21 cellular contexts compared by ENCODE assay signal in genomic region chr15:66039117-66039860, GRCh38.
DNase-seq lines count a peak whose midpoint lies in the region; FAIRE-seq and TF ChIP-seq lines count a peak whose summit lies in the region.
"Had no signal": no experiment of that assay in that cellular context is flagged by ENCODE, and none has a peak within 500 bp of the region (broad histone marks: within the 10 kb centered on the region; RNA-seq: fewer than 3 reads in every experiment).

No MANE protein-coding gene starts in this region.

- H3K4me1 ChIP-seq in endodermal cell (ENCODE audit: control insufficient read depth, insufficient read depth, low read length) (no peaks in the 10 kb centered on the region), trophoblast cell (ENCODE audit: control insufficient read depth in 1 of 2, insufficient read depth in 2 of 2, low read length in 2 of 2) (peaks cover 9 to 12% of the 10 kb centered on the region in 2 experiments), kidney (ENCODE audit: control insufficient read depth in 1 of 2, insufficient read depth in 1 of 2, low read depth in 1 of 2, low read length in 2 of 2) (no peaks in the 10 kb centered on the region)
- H3K4me1 ChIP-seq: colonic mucosa had no signal

- H3K14ac ChIP-seq in trophoblast cell (ENCODE audit: low read length): no peak overlapping the region

- no peak overlapping the region for H3K9ac ChIP-seq in endodermal cell (ENCODE audit: extremely low read depth, low read length, poor library complexity, severe bottlenecking)
- no peak overlapping the region for H3K9ac ChIP-seq in trophoblast cell (ENCODE audit: low read length)
- no peak overlapping the region for H3K9ac ChIP-seq in kidney (ENCODE audit: low read length in 2 of 2)

- H3K27ac ChIP-seq in endodermal cell (ENCODE audit: low read depth, low read length) (no peak overlapping the region), trophoblast cell (ENCODE audit: low read depth, low read length) (no peak overlapping the region), brain microvascular endothelial cell (no peak overlapping the region), kidney (ENCODE audit: low read depth in 2 of 2, low read length in 2 of 2) (no peak overlapping the region)
- H3K27ac ChIP-seq: colonic mucosa, hepatocyte had no signal

- H3K18ac ChIP-seq in trophoblast cell (ENCODE audit: low read length): no peak overlapping the region

- H3K79me1 ChIP-seq in trophoblast cell (ENCODE audit: low read length): no peaks in the 10 kb centered on the region

- TF ChIP-seq CTCF in endodermal cell (conservative IDR thresholded peaks at IDR 0.05): no peak
- TF ChIP-seq CTCF in brain microvascular endothelial cell (IDR thresholded peaks at IDR 0.05; ENCODE audit: low read depth, low read length, missing control alignments): no peak
- TF ChIP-seq CTCF in kidney (IDR thresholded peaks at IDR 0.05; ENCODE audit: borderline replicate concordance, extremely low read depth, insufficient read depth): no peak

- no peaks in the 10 kb centered on the region for H3K36me3 Mint-ChIP-seq in endodermal cell (ENCODE audit: low read depth)
- H3K36me3 Mint-ChIP-seq: activated naive CD8-positive, alpha-beta T cell treated with anti-CD3 and anti-CD28 coated beads, Interleukin-2, amount 10 ng/mL, durations not matched to agents 7 days and 5 days; brain had no signal

- no peak overlapping the region for H2AK5ac ChIP-seq in trophoblast cell (ENCODE audit: low read length)

- peak overlapping the region; percentile 35 for H3K27ac Mint-ChIP-seq in endodermal cell
- H3K27ac Mint-ChIP-seq: activated naive CD8-positive, alpha-beta T cell treated with anti-CD3 and anti-CD28 coated beads, Interleukin-2, amount 10 ng/mL, durations not matched to agents 7 days and 5 days had no signal

- DNase-seq in NCI-H2107 treated with DMSO at 0.1 percent for 48 hours (lab: John Stamatoyannopoulos, UW; ENCODE audit: unreplicated experiment) (peak; percentile 4), NCI-H2107 (lab: John Stamatoyannopoulos, UW) (no peak), HPDE6-E6E7 (ENCODE audit: extremely low spot score) (peak; percentile 16), endodermal cell (peak; percentile 81), trophoblast cell (peak; percentile 62 to 65), ecto neural progenitor cell (ENCODE audit: low spot score) (no peak), brain microvascular endothelial cell (no peak), kidney (no peak)
- DNase-seq: 8988T; activated CD4-positive, CD25-positive, alpha-beta regulatory T cell; activated CD8-positive, alpha-beta memory T cell treated with anti-CD3 and anti-CD28 coated beads for 24 hours; activated naive CD8-positive, alpha-beta T cell treated with anti-CD3 and anti-CD28 coated beads, Interleukin-2, amount 10 ng/mL, durations not matched to agents 7 days and 5 days; C1 segment of cervical spinal cord; colonic mucosa; NCI-H526 treated with DMSO at 0.1 percent for 48 hours; stimulated activated CD4-positive, alpha-beta T cell treated with anti-CD3 and anti-CD28 coated beads, Interleukin-4, amount 100 ng/mL, for 24 hours had no signal

- H3K4me3 ChIP-seq in endodermal cell (ENCODE audit: low read length) (no peak overlapping the region), trophoblast cell (ENCODE audit: low read depth, low read length) (no peak overlapping the region), brain microvascular endothelial cell (ENCODE audit: low read depth, low read length) (no peak overlapping the region), kidney (ENCODE audit: low read length in 2 of 2) (no peak overlapping the region)
- H3K4me3 ChIP-seq: colonic mucosa, hepatocyte had no signal

- no peaks in the 10 kb centered on the region for H3K27me3 Mint-ChIP-seq in endodermal cell (ENCODE audit: insufficient read depth)

- H3K27me3 ChIP-seq in endodermal cell (ENCODE audit: control insufficient read depth, insufficient read depth, low read length, poor library complexity, severe bottlenecking): no peaks in the 10 kb centered on the region
- H3K27me3 ChIP-seq in trophoblast cell (ENCODE audit: insufficient read depth, low read length): no peaks in the 10 kb centered on the region
- H3K27me3 ChIP-seq in brain microvascular endothelial cell (replicated peaks): peaks cover 36% of the 10 kb centered on the region
- H3K27me3 ChIP-seq: colonic mucosa had no signal

- no peak overlapping the region for H4K8ac ChIP-seq in trophoblast cell (ENCODE audit: low read depth, low read length)

- H2AFZ ChIP-seq in trophoblast cell (ENCODE audit: insufficient read depth, low read length, poor library complexity): no peak overlapping the region
- H2AFZ ChIP-seq: hepatocyte had no signal

- 68 to 69% methylated on average over 12 to 22 of the region's 27 CpGs for WGBS in endodermal cell (ENCODE audit: insufficient coverage in 1 of 2, insufficient read length in 1 of 2), 2 experiments
- no CpG with 5 or more reads among the region's 27 CpGs for WGBS in trophoblast cell (ENCODE audit: extremely low coverage, insufficient coverage, insufficient read length)

- H3K4me2 ChIP-seq in trophoblast cell (ENCODE audit: low read length): peak overlapping the region; percentile 2
- H3K4me2 ChIP-seq: hepatocyte had no signal

- intact Hi-C loops in kidney (cut with DNase I): no loop called here

- H2BK120ac ChIP-seq in trophoblast cell (ENCODE audit: insufficient read depth, low read length, poor library complexity): no peak overlapping the region

- H4K91ac ChIP-seq in trophoblast cell (ENCODE audit: low read depth, low read length): no peak overlapping the region

- no peak overlapping the region for H4K12ac ChIP-seq in trophoblast cell (ENCODE audit: low read depth, low read length)

- no peaks in the 10 kb centered on the region for H3K79me2 ChIP-seq in trophoblast cell (ENCODE audit: control insufficient read depth, insufficient read depth, low read length, poor library complexity)
- H3K79me2 ChIP-seq: hepatocyte had no signal

- H3K23ac ChIP-seq in trophoblast cell (ENCODE audit: low read length): no peak overlapping the region

- in situ Hi-C loops in brain microvascular endothelial cell (cut with HindIII; ENCODE audit: low pct_ligation_motif_present, low sequenced_read_pairs): no loop called here

- H3K9me3 ChIP-seq in endodermal cell (ENCODE audit: control insufficient read depth, low read length): no peaks in the 10 kb centered on the region
- no peaks in the 10 kb centered on the region for H3K9me3 ChIP-seq in trophoblast cell (ENCODE audit: insufficient read depth, low read depth, low read length)
- peaks cover 0 to 4% of the 10 kb centered on the region in 2 donors for H3K9me3 ChIP-seq in kidney (ENCODE audit: control insufficient read depth in 1 of 2, low read length in 2 of 2)
- H3K9me3 ChIP-seq: colonic mucosa had no signal

- H2BK5ac ChIP-seq in trophoblast cell (ENCODE audit: low read depth, low read length, poor library complexity): no peak overlapping the region

- H3K4ac ChIP-seq in trophoblast cell (ENCODE audit: low read depth, low read length): no peak overlapping the region

- no peak for FAIRE-seq in kidney (lab: Jason Lieb, UNC)
- FAIRE-seq: D721Med, endothelial cell of umbilical vein had no signal

- H3K4me3 Mint-ChIP-seq in endodermal cell: no peak overlapping the region
- H3K4me3 Mint-ChIP-seq: activated naive CD8-positive, alpha-beta T cell treated with anti-CD3 and anti-CD28 coated beads, Interleukin-2, amount 10 ng/mL, durations not matched to agents 7 days and 5 days; neural crest cell had no signal

- H3K36me3 ChIP-seq in endodermal cell (ENCODE audit: control insufficient read depth, insufficient read depth, low read length) (no peaks in the 10 kb centered on the region), trophoblast cell (ENCODE audit: control insufficient read depth in 1 of 2, insufficient read depth in 2 of 2, low read length in 2 of 2) (no peaks in the 10 kb centered on the region), brain microvascular endothelial cell (replicated peaks) (no peaks in the 10 kb centered on the region), kidney (ENCODE audit: control insufficient read depth in 1 of 2, insufficient read depth in 2 of 2, low read length in 2 of 2) (no peaks in the 10 kb centered on the region)
- H3K36me3 ChIP-seq: colonic mucosa had no signal

- H3K9me3 Mint-ChIP-seq in endodermal cell: peaks cover 5% of the 10 kb centered on the region
- H3K9me3 Mint-ChIP-seq: activated naive CD8-positive, alpha-beta T cell treated with anti-CD3 and anti-CD28 coated beads, Interleukin-2, amount 10 ng/mL, durations not matched to agents 7 days and 5 days; neural crest cell had no signal

- H2BK12ac ChIP-seq in trophoblast cell (ENCODE audit: low read length): no peak overlapping the region

- H3K4me1 Mint-ChIP-seq in endodermal cell: peaks cover 4% of the 10 kb centered on the region
- H3K4me1 Mint-ChIP-seq: activated naive CD8-positive, alpha-beta T cell treated with anti-CD3 and anti-CD28 coated beads, Interleukin-2, amount 10 ng/mL, durations not matched to agents 7 days and 5 days had no signal

Comparison
In these comparisons a context has a peak if more than half of its experiments do, and no peak if none do; other contexts are left out.
1. DNase-seq: peak in NCI-H2107 treated with DMSO at 0.1 percent for 48 hours (single experiment), HPDE6-E6E7 (single experiment), endodermal cell (single experiment) and trophoblast cell (2 of 2); none in NCI-H2107 (single experiment), ecto neural progenitor cell (single experiment), brain microvascular endothelial cell (single experiment) and kidney (single experiment).